ENCODE assay signal across 1 cellular context in genomic region chr5:153900703-153901395, GRCh38.
TF ChIP-seq lines count a peak whose summit lies in the region.

No MANE protein-coding gene starts in this region.

TF ChIP-seq in HepG2, 621 proteins besides CTCF, POLR2A, EP300 and RAD21 (continued from another document):
- TF ChIP-seq MYNN (CRISPR knock-in tag; IDR thresholded peaks at IDR 0.05; ENCODE audit: low read depth) = no peak
- no peak for TF ChIP-seq HOXA9 (CRISPR knock-in tag; IDR thresholded peaks at IDR 0.05; ENCODE audit: borderline replicate concordance)
- TF ChIP-seq SUZ12 (IDR thresholded peaks at IDR 0.05; ENCODE audit: low read depth, low read length) = no peak
- no peak for TF ChIP-seq REPIN1 (CRISPR knock-in tag; IDR thresholded peaks at IDR 0.05; ENCODE audit: borderline replicate concordance, low read depth)
- TF ChIP-seq ZNF761 (CRISPR knock-in tag; conservative IDR thresholded peaks at IDR 0.05) = no peak
- TF ChIP-seq ZNF557 (CRISPR knock-in tag; IDR thresholded peaks at IDR 0.05) = no peak
- TF ChIP-seq FUBP1 (CRISPR knock-in tag; IDR thresholded peaks at IDR 0.05; ENCODE audit: borderline replicate concordance) = no peak
- no peak for TF ChIP-seq ZEB1 (IDR thresholded peaks at IDR 0.05; ENCODE audit: insufficient replicate concordance, low read depth)
